7 cellular contexts compared by ENCODE assay signal in genomic region chr1:230067441-230067870, GRCh38. TPM values are rescaled to one million over a fixed set of nuclear protein-coding genes. Genes with fewer than 3 reads are reported as not detected.
DNase-seq lines count a peak whose midpoint lies in the region; ATAC-seq lines count a peak whose summit lies in the region.

No MANE protein-coding gene starts in this region.

- WGBS in right cardiac atrium: under 1% methylated on average over 41 of the region's 41 CpGs

- peak overlapping the region; percentile 72 for H3K27ac ChIP-seq in right cardiac atrium (ENCODE audit: low read length)

- peak overlapping the region; percentile 97 for H3K9ac ChIP-seq in adipocyte (ENCODE audit: low read length)

- intact Hi-C loops in right cardiac atrium (cut with DNase I): no loop called here

- ATAC-seq in GM21515 (IDR thresholded peaks at IDR 0.05; ENCODE audit: unreplicated experiment) (peak; percentile 30), right cardiac atrium (peak; percentile 40 to 53)

- H3K27me3 ChIP-seq in adipocyte (replicated peaks; ENCODE audit: control insufficient read depth, insufficient read depth, low read length) (no peaks in the 10 kb centered on the region), right cardiac atrium (ENCODE audit: control insufficient read depth, insufficient read depth) (no peaks in the 10 kb centered on the region)

- H3K36me3 ChIP-seq in adipocyte (ENCODE audit: control insufficient read depth, insufficient read depth, low read length, severe bottlenecking): no peaks in the 10 kb centered on the region

- H3K4me1 ChIP-seq in adipocyte (ENCODE audit: control insufficient read depth, insufficient read depth, low read length) (peaks cover 27% of the 10 kb centered on the region), right cardiac atrium (ENCODE audit: control insufficient read depth, insufficient read depth, low read length) (no peaks in the 10 kb centered on the region)

- H3K4me3 ChIP-seq in adipocyte (ENCODE audit: low read length) (peak overlapping the region; percentile 95), right cardiac atrium (ENCODE audit: low read length) (peak overlapping the region; percentile 86)

- H3K9me3 ChIP-seq in adipocyte (ENCODE audit: control insufficient read depth, low read length) (no peaks in the 10 kb centered on the region), right cardiac atrium (ENCODE audit: control insufficient read depth, low read length) (no peaks in the 10 kb centered on the region)

- DNase-seq in GM03348 (ENCODE audit: low spot score) (peak; percentile 62), Kasumi-1 (lab: John Stamatoyannopoulos, UW) (peak; percentile 44 to 45), adipocyte (ENCODE audit: low read depth) (peak; percentile 76), right cardiac atrium (peak in 2 of 3 donors; percentile 49 to 74), putamen (ENCODE audit: low spot score) (peak; percentile 30)
- DNase-seq in activated effector memory CD4-positive, alpha-beta T cell treated with Interleukin-2 at 50 U/mL for 16 hours: no peak

RNA-seq across cellular contexts. Expression of gene GALNT2, which starts 0.4 kb away (rescaled TPM):
- total RNA-seq in right cardiac atrium: 10 to 100 TPM; 36.8 to 45.5 (median 40.5) TPM
- 27.4 TPM for polyA plus RNA-seq in right cardiac atrium
